In the genomic region with DNA sequence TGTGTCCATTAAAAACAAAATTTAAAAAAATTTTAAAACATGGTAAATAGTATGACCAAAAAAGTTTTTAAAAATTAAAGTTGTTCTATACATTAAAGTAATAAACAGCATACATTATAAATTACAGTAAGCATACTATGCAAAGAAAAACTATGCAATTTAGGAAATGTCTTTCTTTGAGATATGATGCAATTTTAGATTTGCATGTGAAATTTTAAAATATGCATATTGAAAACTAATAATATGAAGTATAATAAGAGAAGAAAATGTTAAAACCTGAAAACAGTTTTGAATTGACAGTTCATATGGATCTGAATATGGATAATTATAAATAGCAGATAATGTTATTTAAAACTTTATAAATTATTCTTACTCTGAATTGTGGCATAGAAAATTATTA, we compare ENCODE assay signal across 21 cellular contexts. TPM values are rescaled to one million over a fixed set of nuclear protein-coding genes. Genes with fewer than 3 reads are reported as not detected.
DNase-seq lines count a peak whose midpoint lies in the region; ATAC-seq, FAIRE-seq and TF ChIP-seq lines count a peak whose summit lies in the region.
"Had no signal": no experiment of that assay in that cellular context is flagged by ENCODE, and none has a peak within 500 bp of the region (broad histone marks: within the 10 kb centered on the region; RNA-seq: fewer than 3 reads in every experiment).

No MANE protein-coding gene starts in this region.

- no peak overlapping the region for H2AK5ac ChIP-seq in IMR-90 (ENCODE audit: low read depth, low read length)

- H3K4me3 ChIP-seq in IMR-90 (ENCODE audit: insufficient read depth, low read depth, low read length) (no peak overlapping the region), K562 (no peak overlapping the region), right atrium auricular region (no peak overlapping the region)
- H3K4me3 ChIP-seq: BLaER1, HAP-1 had no signal

- H3K56ac ChIP-seq in IMR-90 (ENCODE audit: extremely low read depth, insufficient read depth, low read length) = no peak overlapping the region

- intact Hi-C loops in IMR-90 (cut with micrococcal nuclease) = no loop called here
- intact Hi-C loops in K562 (cut with micrococcal nuclease) = no loop called here

- POLR2A ChIA-PET in IMR-90 (lab: Charles Lee; ENCODE audit: unreplicated experiment) (no interaction called here), K562 (lab: Yijun Ruan, JAX) (no interaction called here)

- TF ChIP-seq RAD21 in IMR-90 (IDR thresholded peaks at IDR 0.05; ENCODE audit: low read length) = no peak
- TF ChIP-seq RAD21 in K562 (CRISPR knock-in tag; conservative IDR thresholded peaks at IDR 0.05 in 1 of 2, IDR thresholded peaks at IDR 0.05 in 1 of 2) = no peak

- H4K8ac ChIP-seq in IMR-90 (ENCODE audit: low read depth in 2 of 2, low read length in 2 of 2) = no peak overlapping the region

- no peak overlapping the region for H3K23ac ChIP-seq in IMR-90 (ENCODE audit: low read depth, low read length)

- no peak overlapping the region for H4K5ac ChIP-seq in IMR-90 (ENCODE audit: low read depth, low read length)

- TF ChIP-seq POLR2A in IMR-90 (IDR thresholded peaks at IDR 0.05; ENCODE audit: low read depth, low read length) (no peak), K562 (conservative IDR thresholded peaks at IDR 0.05) (no peak)

- H3K79me2 ChIP-seq in K562 (ENCODE audit: control insufficient read depth, insufficient read depth, low read length) = peaks cover 33% of the 10 kb centered on the region; the same call in 2 of the 3 replicates

- H3K27ac ChIP-seq in IMR-90 (ENCODE audit: insufficient read depth, low read length) (no peak overlapping the region), K562 (ENCODE audit: extremely low read depth, low read depth, low read length) (no peak overlapping the region), right atrium auricular region (no peak overlapping the region)
- H3K27ac ChIP-seq: BLaER1, C4-2B had no signal

- ATAC-seq in IMR-90 (ENCODE audit: low read depth) = no peak
- ATAC-seq in K562 = no peak
- ATAC-seq in GM19467 (IDR thresholded peaks at IDR 0.05; ENCODE audit: unreplicated experiment) = no peak
- ATAC-seq: CD8-positive, alpha-beta T cell had no signal

- H3K14ac ChIP-seq in IMR-90 (replicated peaks; ENCODE audit: low read depth, low read length) = no peak overlapping the region

- H3K4me1 ChIP-seq in IMR-90 (ENCODE audit: control insufficient read depth, insufficient read depth, low read length) = no peaks in the 10 kb centered on the region
- H3K4me1 ChIP-seq in K562 (replicated peaks in 1 of 2; ENCODE audit: control insufficient read depth in 2 of 2, insufficient read depth in 2 of 2, low read length in 2 of 2) = no peaks in the 10 kb centered on the region
- H3K4me1 ChIP-seq in right atrium auricular region = no peaks in the 10 kb centered on the region
- H3K4me1 ChIP-seq: BLaER1 had no signal

- CTCF ChIA-PET in IMR-90 (lab: Yijun Ruan, JAX) = no interaction called here
- CTCF ChIA-PET in K562 (lab: Yijun Ruan, JAX; ENCODE audit: low intra/inter-chr PET ratio) = no interaction called here

- H2BK120ac ChIP-seq in IMR-90 (ENCODE audit: low read depth, low read length) = no peak overlapping the region

- dilution Hi-C loops in IMR-90 (cut with HindIII; ENCODE audit: low sequenced_read_pairs, unreplicated experiment) = no loop called here

- no peak for TF ChIP-seq EP300 in K562 (IDR thresholded peaks at IDR 0.05; ENCODE audit: low read length)

- H3K9ac ChIP-seq in IMR-90 (ENCODE audit: low read depth, low read length) = no peak overlapping the region
- H3K9ac ChIP-seq in K562 (ENCODE audit: insufficient read depth in 1 of 2, low read depth in 2 of 2, low read length in 2 of 2) = no peak overlapping the region
- H3K9ac ChIP-seq: BLaER1 had no signal

- H3K18ac ChIP-seq in IMR-90 (ENCODE audit: low read depth, low read length) = no peak overlapping the region

- BruUV-seq in IMR-90 (replicated peaks; lab: Mats Ljungman, UMichigan) (no TSS peak), K562 (replicated peaks; lab: Mats Ljungman, UMichigan) (no TSS peak)

- H3K9me1 ChIP-seq in IMR-90 (ENCODE audit: insufficient read depth, low read length) (no peaks in the 10 kb centered on the region), K562 (ENCODE audit: control insufficient read depth, insufficient read depth, low read length) (no peaks in the 10 kb centered on the region)

- H3K79me1 ChIP-seq in IMR-90 (ENCODE audit: low read depth in 1 of 2, low read length in 2 of 2) = peaks cover 10 to 13% of the 10 kb centered on the region in 2 experiments

- H2AFZ ChIP-seq in IMR-90 (replicated peaks; ENCODE audit: low read length, poor library complexity) (no peak overlapping the region), K562 (ENCODE audit: low read depth, low read length) (no peak overlapping the region)

- no peak overlapping the region for H4K91ac ChIP-seq in IMR-90 (ENCODE audit: insufficient read depth, low read depth, low read length)

- TF ChIP-seq CTCF in IMR-90 (conservative IDR thresholded peaks at IDR 0.05; ENCODE audit: low read depth, low read length) (no peak), K562 (IDR thresholded peaks at IDR 0.05 in 2 of 3, conservative IDR thresholded peaks at IDR 0.05 in 1 of 3; ENCODE audit: insufficient read depth in 2 of 3, low read depth in 1 of 3, low read length in 3 of 3) (no peak), right atrium auricular region (IDR thresholded peaks at IDR 0.05) (no peak)

- H3K4ac ChIP-seq in IMR-90 (ENCODE audit: low read depth, low read length) = no peak overlapping the region

- no peak for FAIRE-seq in K562 (lab: Jason Lieb, UNC)
- FAIRE-seq in islet of Langerhans (lab: Jason Lieb, UNC) = peak; percentile 61
- FAIRE-seq: D721Med, GM19239, H54 had no signal

- H3K4me2 ChIP-seq in IMR-90 (ENCODE audit: low read depth, low read length) (no peak overlapping the region), K562 (ENCODE audit: insufficient read depth, low read length) (no peak overlapping the region)
- H3K4me2 ChIP-seq: BLaER1 had no signal

- H2BK5ac ChIP-seq in IMR-90 (ENCODE audit: low read depth, low read length, poor library complexity, severe bottlenecking) = no peak overlapping the region

- H2AK9ac ChIP-seq in IMR-90 (replicated peaks; ENCODE audit: low read depth, low read length, poor library complexity) = no peak overlapping the region

- H2BK15ac ChIP-seq in IMR-90 (ENCODE audit: low read depth, low read length) = no peak overlapping the region

- peaks cover 3% of the 10 kb centered on the region; the same call in 1 of the 2 replicates for H4K20me1 ChIP-seq in IMR-90 (ENCODE audit: insufficient read depth, low read length)
- H4K20me1 ChIP-seq in K562 (replicated peaks; ENCODE audit: control insufficient read depth, insufficient read depth, low read length) = no peaks in the 10 kb centered on the region

- DNase-seq in IMR-90 = no peak
- DNase-seq in K562 (ENCODE audit: extremely low read depth in 1 of 4, low spot score in 3 of 4) = no peak
- no peak for DNase-seq in right atrium auricular region (ENCODE audit: low spot score)
- no peak for DNase-seq in NCI-H524 (lab: John Stamatoyannopoulos, UW)
- no peak for DNase-seq in NOMO-1 (lab: John Stamatoyannopoulos, UW; ENCODE audit: unreplicated experiment in 2 of 2)
- DNase-seq: CD4-positive, CD25-positive, alpha-beta regulatory T cell; CD8-positive, alpha-beta T cell; DMS 273 treated with DMSO at 0.1 percent for 48 hours; DMS79; EL; GF-D8; GOT3; HFFc6 had no signal

- H3K27me3 ChIP-seq in IMR-90 (ENCODE audit: control insufficient read depth, insufficient read depth, low read length) (no peaks in the 10 kb centered on the region), K562 (ENCODE audit: control insufficient read depth in 2 of 2, insufficient read depth in 2 of 2, low read length in 2 of 2) (no peaks in the 10 kb centered on the region), right atrium auricular region (no peaks in the 10 kb centered on the region)
- H3K27me3 ChIP-seq: BLaER1 had no signal

- no peaks in the 10 kb centered on the region for H3K9me3 ChIP-seq in IMR-90 (ENCODE audit: control insufficient read depth, insufficient read depth, low read length)
- no peaks in the 10 kb centered on the region for H3K9me3 ChIP-seq in K562 (replicated peaks; ENCODE audit: control insufficient read depth, insufficient read depth, low read depth, low read length)
- H3K9me3 ChIP-seq in right atrium auricular region = no peaks in the 10 kb centered on the region
- H3K9me3 ChIP-seq: BLaER1, HAP-1 had no signal

- in situ Hi-C loops in IMR-90 (cut with MboI; ENCODE audit: low sequenced_read_pairs) (no loop called here), K562 (cut with MboI) (no loop called here)

- no peak overlapping the region for H2BK20ac ChIP-seq in IMR-90 (ENCODE audit: low read depth, low read length)

- H3K36me3 ChIP-seq in IMR-90 (ENCODE audit: control insufficient read depth, insufficient read depth, low read length) = peaks cover 4% of the 10 kb centered on the region; the same call in 1 of the 2 replicates
- no peaks in the 10 kb centered on the region; the same call in 2 of the 3 replicates for H3K36me3 ChIP-seq in K562 (ENCODE audit: control insufficient read depth, insufficient read depth, low read length)
- no peaks in the 10 kb centered on the region for H3K36me3 ChIP-seq in right atrium auricular region
- H3K36me3 ChIP-seq: HAP-1 had no signal

TF ChIP-seq in K562, 482 proteins besides CTCF, POLR2A, EP300 and RAD21 (continues in another document):
- no peak for TF ChIP-seq ZNF586 (CRISPR knock-in tag; conservative IDR thresholded peaks at IDR 0.05)

RNA-seq across cellular contexts. Expression of a gene that starts 43.1 kb away (rescaled TPM):
- 104 and 155 TPM in 2 replicates for total RNA-seq in IMR-90 (2012; rRNA removed)
- polyA plus RNA-seq in IMR-90 (2012; rRNA removed) = 22.4 and 25.8 TPM in 2 replicates
- 4.5 and 5.9 TPM in 2 replicates for polyA plus RNA-seq in IMR-90 (2012; cell fraction: cytosol; rRNA removed)
- 6.1 and 32.5 TPM in 2 replicates for polyA plus RNA-seq in IMR-90 (2012; cell fraction: nucleus; rRNA removed; ENCODE audit: low replicate concordance)
- 27.9 and 124 TPM in 2 replicates for total RNA-seq in K562 (2011; cell fraction: chromatin; rRNA removed; ENCODE audit: low replicate concordance)
- total RNA-seq in K562 (2011; cell fraction: nucleolus; rRNA removed) = 13.8 and 19.2 TPM in 2 replicates
- total RNA-seq in K562 (2011; cell fraction: nucleoplasm; rRNA removed) = 26.6 and 30.3 TPM in 2 replicates
- 26.6 and 27.9 TPM in 2 replicates for total RNA-seq in K562 (2014; rRNA removed)
- total RNA-seq in K562 (2014; rRNA removed; fragmentation: Illumina TruSeq; extraction: Trizol) = 56.1 and 57.4 TPM in 2 replicates
- total RNA-seq in K562 (2015; rRNA removed; fragmentation: Illumina TruSeq; extraction: Trizol) = 45.9 and 47.4 TPM in 2 replicates
- 41.2 and 44.0 TPM in 2 replicates for total RNA-seq in K562 (2021)
- 26.6 and 41.0 TPM in 2 replicates for polyA plus RNA-seq in K562 (2011; rRNA removed)
- polyA plus RNA-seq in K562 (2011; cell fraction: cytosol; rRNA removed) = 11.5 and 14.9 TPM in 2 replicates
- polyA plus RNA-seq in K562 (2011; cell fraction: nucleus; rRNA removed) = 14.7 and 20.5 TPM in 2 replicates
- polyA plus RNA-seq in K562 (2012) = 17.8 and 19.0 TPM in 2 replicates
- 31.3 and 33.9 TPM in 2 replicates for polyA plus RNA-seq in K562 (2014; fragmentation: Illumina TruSeq; extraction: Trizol)
- polyA plus RNA-seq in K562 (2014; fragmentation: Nextera tagmentation; extraction: Ambion mirVana) = 10 to 100 TPM; 16.1 to 18.2 TPM
- 14.5 and 16.8 TPM in 2 replicates for polyA plus RNA-seq in K562 (2014; rRNA removed)
- polyA minus RNA-seq in K562 (2011; rRNA and poly(A)+ RNA removed) = 109 and 121 TPM in 2 replicates
- polyA minus RNA-seq in K562 (2011; cell fraction: cytosol; rRNA and poly(A)+ RNA removed) = 31.6 and 35.3 TPM in 2 replicates
- polyA minus RNA-seq in K562 (2011; cell fraction: nucleus; rRNA and poly(A)+ RNA removed) = 62.3 and 104 TPM in 2 replicates
- total RNA-seq in right atrium auricular region = 10 to 100 TPM; 18.7 to 20.0 TPM
